Comparison of ENCODE assay signal across 8 cellular contexts in the genomic region with DNA sequence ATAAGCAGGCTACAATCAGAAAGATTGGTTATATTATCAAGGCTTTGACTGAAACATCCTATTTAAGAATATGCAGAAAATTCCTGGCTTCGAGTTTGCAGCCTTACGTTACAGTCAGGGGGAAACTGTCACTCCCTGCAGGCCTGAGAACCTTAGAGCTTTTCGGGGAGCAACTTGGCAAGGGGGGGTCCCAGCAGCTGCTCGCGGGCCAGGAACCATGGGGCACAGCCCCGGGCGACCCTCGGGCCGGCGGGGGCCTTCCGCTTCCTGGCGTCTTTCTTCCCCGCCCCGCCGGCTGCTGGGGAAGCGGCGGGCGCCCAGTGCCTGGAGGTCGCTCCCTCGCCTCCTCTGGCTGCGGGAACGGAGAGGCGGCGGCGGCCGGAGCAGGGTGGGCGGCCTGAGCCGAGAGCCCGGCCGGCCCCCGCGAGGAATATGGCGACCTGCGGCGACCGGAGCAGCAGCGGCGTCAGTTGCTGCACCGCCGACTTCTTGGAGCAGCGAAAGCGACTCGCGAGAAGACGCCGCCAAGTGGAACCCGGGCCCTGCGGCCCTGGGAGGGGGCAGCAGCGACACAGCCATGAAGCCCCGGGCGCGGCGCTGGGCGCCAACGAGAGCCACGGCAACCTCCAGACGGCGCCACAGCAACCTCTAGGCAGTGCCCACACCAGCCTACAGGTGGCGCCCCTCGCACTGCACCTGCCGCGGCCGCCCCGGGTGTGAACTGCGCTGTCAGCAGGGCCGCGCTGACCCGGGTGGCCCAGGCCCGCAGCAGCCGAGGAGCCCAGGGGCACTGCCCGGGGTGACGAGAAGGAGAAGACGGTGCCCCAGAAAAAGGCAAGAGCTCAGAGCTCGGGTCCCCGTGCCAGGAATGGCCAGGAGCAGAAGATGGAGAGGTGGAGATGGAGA. TPM values are rescaled to one million over a fixed set of nuclear protein-coding genes. Genes with fewer than 3 reads are reported as not detected.
A peak's percentile ranks its signal among the peaks of the same experiment; 100 is the strongest.
DNase-seq lines count a peak whose midpoint lies in the region; ATAC-seq, FAIRE-seq and TF ChIP-seq lines count a peak whose summit lies in the region.
"Not testable (repeated sequence)": the region's sequence is repeated elsewhere in the genome, so short reads cannot be mapped to it uniquely, and the experiment has no call there.

No MANE protein-coding gene starts in this region.

- H3K9me3 ChIP-seq in lower lobe of right lung, upper lobe of left lung: not testable (repeated sequence)

- not testable (repeated sequence) for TF ChIP-seq CTCF in activated B cell treated with CpG ODN at 0.5 μM for 24 hours (IDR thresholded peaks at IDR 0.05); lower lobe of right lung (IDR thresholded peaks at IDR 0.05); upper lobe of left lung (IDR thresholded peaks at IDR 0.05)
- peak; percentile 21 to 23 for TF ChIP-seq CTCF in brain (conservative IDR thresholded peaks at IDR 0.05)

- ATAC-seq in GM19467 (IDR thresholded peaks at IDR 0.05; ENCODE audit: unreplicated experiment) = peak; percentile 97
- peak; percentile 96 for ATAC-seq in HG02642 (IDR thresholded peaks at IDR 0.05; ENCODE audit: poor library complexity, unreplicated experiment)
- ATAC-seq in HG03196 (IDR thresholded peaks at IDR 0.05; ENCODE audit: unreplicated experiment) = peak; percentile 97
- peak; percentile 99 for ATAC-seq in activated B cell treated with CpG ODN at 0.5 μM for 24 hours (ENCODE audit: low read depth)
- ATAC-seq in lower lobe of right lung = peak; percentile 99
- peak; percentile 99 to 100 for ATAC-seq in upper lobe of left lung (ENCODE audit: low FRiP score in 2 of 2)

- not testable (repeated sequence) for H3K4me1 Mint-ChIP-seq in activated B cell treated with CpG ODN at 0.5 μM for 24 hours, brain

- not testable (repeated sequence) for H3K36me3 Mint-ChIP-seq in activated B cell treated with CpG ODN at 0.5 μM for 24 hours (ENCODE audit: low read depth); brain

- not testable (repeated sequence) for DNase-seq in GM18507 (ENCODE audit: extremely low spot score, insufficient read length, low read depth); activated B cell treated with CpG ODN at 0.5 μM for 24 hours; lower lobe of right lung
- peak in 1 of 2 donors; percentile 58 for DNase-seq in upper lobe of left lung

- not testable (repeated sequence) for H3K27ac ChIP-seq in lower lobe of right lung, upper lobe of left lung

- POLR2A ChIA-PET in activated B cell treated with CpG ODN at 0.5 μM for 24 hours (lab: Charles Lee) = not testable (repeated sequence)

- not testable (repeated sequence) for H3K36me3 ChIP-seq in lower lobe of right lung, upper lobe of left lung

- not testable (repeated sequence) for TF ChIP-seq EP300 in upper lobe of left lung (IDR thresholded peaks at IDR 0.05)

- H3K4me3 ChIP-seq in lower lobe of right lung, upper lobe of left lung: not testable (repeated sequence)

- FAIRE-seq in GM18507 (lab: Jason Lieb, UNC) = peak; percentile 77

- 1% methylated on average over 6 of the region's 75 CpGs; no CpG with 5 or more reads in 1 of the 2 donors for WGBS in upper lobe of left lung, 2 donors

- intact Hi-C loops in activated B cell treated with CpG ODN at 0.5 μM for 24 hours (cut with micrococcal nuclease); lower lobe of right lung (cut with DNase I): not testable (repeated sequence)

- H3K27ac Mint-ChIP-seq in activated B cell treated with CpG ODN at 0.5 μM for 24 hours, brain: not testable (repeated sequence)

- not testable (repeated sequence) for H3K27me3 ChIP-seq in lower lobe of right lung (ENCODE audit: low read depth); upper lobe of left lung

- H3K9me3 Mint-ChIP-seq in activated B cell treated with CpG ODN at 0.5 μM for 24 hours, brain: not testable (repeated sequence)

- H3K4me1 ChIP-seq in lower lobe of right lung, upper lobe of left lung: not testable (repeated sequence)

- not testable (repeated sequence) for H3K27me3 Mint-ChIP-seq in activated B cell treated with CpG ODN at 0.5 μM for 24 hours, brain

- H3K4me3 Mint-ChIP-seq in activated B cell treated with CpG ODN at 0.5 μM for 24 hours, brain: not testable (repeated sequence)

- TF ChIP-seq POLR2A in upper lobe of left lung (IDR thresholded peaks at IDR 0.05) = not testable (repeated sequence)

- CTCF ChIA-PET in activated B cell treated with CpG ODN at 0.5 μM for 24 hours (lab: Charles Lee) = not testable (repeated sequence)

RNA-seq across cellular contexts. Expression of a gene that starts 1.2 kb away (rescaled TPM):
- 2.1 and 6.8 TPM in 2 replicates for total RNA-seq in activated B cell treated with CpG ODN at 0.5 μM for 24 hours
- polyA plus RNA-seq in brain (ENCODE audit: insufficient read depth, low read depth, low replicate concordance) = 0.37 TPM
- total RNA-seq in lower lobe of right lung = not detected
- 1 to 10 TPM in 2 of 6 donors, not detected in 4; 1.6 to 3.3 TPM for total RNA-seq in upper lobe of left lung

RNA-seq across cellular contexts. Expression of a gene that starts 39.1 kb away (rescaled TPM):
- 98.8 and 99.8 TPM in 2 replicates for total RNA-seq in activated B cell treated with CpG ODN at 0.5 μM for 24 hours
- polyA plus RNA-seq in brain (ENCODE audit: insufficient read depth, low read depth, low replicate concordance) = 193 TPM
- total RNA-seq in lower lobe of right lung = 17.5 TPM
- 100 to 1,000 TPM in 4 of 6 donors, 10 to 100 TPM in 2; 44.6 to 235 (median 112) TPM for total RNA-seq in upper lobe of left lung
